In genomic region chr11:66421492-66422205, GRCh38 we compare ENCODE assay signal across 1 cellular context.
TF ChIP-seq lines count a peak whose summit lies in the region.

No MANE protein-coding gene starts in this region.

TF ChIP-seq in HEK293, 187 proteins besides CTCF, POLR2A, EP300 and RAD21 (continued from another document and continues in another):
- TF ChIP-seq PRDM4 (tag by site-specific recombination; IDR thresholded peaks at IDR 0.05): no peak
- no peak for TF ChIP-seq ZSCAN18 (tag by site-specific recombination; IDR thresholded peaks at IDR 0.05)
- no peak for TF ChIP-seq ZSCAN16 (tag by site-specific recombination; IDR thresholded peaks at IDR 0.05)
- TF ChIP-seq YY2 (tag by site-specific recombination; IDR thresholded peaks at IDR 0.05): no peak
- peak; percentile 74 for TF ChIP-seq ZNF600 (tag by site-specific recombination; IDR thresholded peaks at IDR 0.05)
- TF ChIP-seq ZNF362 (tag by site-specific recombination; IDR thresholded peaks at IDR 0.05): no peak
- no peak for TF ChIP-seq ZFP3 (tag by site-specific recombination; IDR thresholded peaks at IDR 0.05; ENCODE audit: low read depth)
- no peak for TF ChIP-seq ZNF704 (tag by site-specific recombination; IDR thresholded peaks at IDR 0.05)
- TF ChIP-seq ZNF18 (tag by site-specific recombination; IDR thresholded peaks at IDR 0.05): 0 out of 2 replicates have a peak, but pooled peaks have one; percentile 21
- peak; percentile 71 for TF ChIP-seq GLIS1 (tag by site-specific recombination; IDR thresholded peaks at IDR 0.05)
- no peak for TF ChIP-seq ZNF449 (tag by site-specific recombination; IDR thresholded peaks at IDR 0.05)
- TF ChIP-seq SETDB1 (IDR thresholded peaks at IDR 0.05; ENCODE audit: insufficient read length, low read length): no peak
- no peak for TF ChIP-seq ZNF140 (tag by site-specific recombination; IDR thresholded peaks at IDR 0.05)
- no peak for TF ChIP-seq ZNF560 (tag by site-specific recombination; IDR thresholded peaks at IDR 0.05; ENCODE audit: borderline replicate concordance)
- TF ChIP-seq KLF9 (tag by site-specific recombination; IDR thresholded peaks at IDR 0.05; ENCODE audit: low read depth): peak; percentile 21; the same call in 1 of the 2 replicates
- TF ChIP-seq ZNF530 (tag by site-specific recombination; IDR thresholded peaks at IDR 0.05; ENCODE audit: low read depth): no peak
- TF ChIP-seq SCRT1 (tag by site-specific recombination; IDR thresholded peaks at IDR 0.05; ENCODE audit: borderline replicate concordance): 0 out of 2 replicates have a peak, but pooled peaks have one; percentile 13
- TF ChIP-seq HIC1 (tag by site-specific recombination; IDR thresholded peaks at IDR 0.05): no peak
- peak; percentile 78 for TF ChIP-seq ZFP37 (tag by site-specific recombination; IDR thresholded peaks at IDR 0.05)
- no peak; the same call in 1 of the 2 replicates for TF ChIP-seq ZSCAN23 (tag by site-specific recombination; IDR thresholded peaks at IDR 0.05)
- TF ChIP-seq ZNF2 (tag by site-specific recombination; IDR thresholded peaks at IDR 0.05): peak; percentile 90
- TF ChIP-seq HOXA7 (CRISPR knock-in tag; IDR thresholded peaks at IDR 0.05; ENCODE audit: borderline replicate concordance): peak; percentile 100
- peak; percentile 82 for TF ChIP-seq ZNF629 (tag by site-specific recombination; IDR thresholded peaks at IDR 0.05)
- no peak for TF ChIP-seq PRDM2 (tag by site-specific recombination; IDR thresholded peaks at IDR 0.05; ENCODE audit: borderline replicate concordance)
- no peak for TF ChIP-seq GLI4 (tag by site-specific recombination; IDR thresholded peaks at IDR 0.05)
- peak; percentile 87; the same call in 1 of the 2 replicates for TF ChIP-seq ZNF639 (tag by site-specific recombination; IDR thresholded peaks at IDR 0.05)
- 0 out of 2 replicates have a peak, but pooled peaks have one; percentile 27 for TF ChIP-seq ZNF513 (tag by site-specific recombination; IDR thresholded peaks at IDR 0.05)
- peak; percentile 62; the same call in 1 of the 2 replicates for TF ChIP-seq ZNF692 (tag by site-specific recombination; IDR thresholded peaks at IDR 0.05)
- TF ChIP-seq ZNF155 (tag by site-specific recombination; IDR thresholded peaks at IDR 0.05): no peak
- peak; percentile 78; the same call in 1 of the 2 replicates for TF ChIP-seq ZFP69B (tag by site-specific recombination; IDR thresholded peaks at IDR 0.05)
